ENCODE assay signal across 8 cellular contexts in genomic region chr10:114043532-114044250, GRCh38. TPM values are rescaled to one million over a fixed set of nuclear protein-coding genes. Genes with fewer than 3 reads are reported as not detected.
DNase-seq lines count a peak whose midpoint lies in the region; ATAC-seq, FAIRE-seq and TF ChIP-seq lines count a peak whose summit lies in the region.

TSS of gene ADRB1 (plus strand) at chr10:114043866. CDS start at chr10:114044133, 267 bp downstream.

- DNase-seq in NCI-H1930 (lab: John Stamatoyannopoulos, UW) (peak; percentile 45 to 46), mucosa of descending colon (peak; percentile 81 to 83 (median 82))
- peak; percentile 51 for DNase-seq in activated CD8-positive, alpha-beta T cell treated with anti-CD3 and anti-CD28 coated beads for 36 hours

- H3K4me3 Mint-ChIP-seq in activated CD8-positive, alpha-beta T cell treated with anti-CD3 and anti-CD28 coated beads for 36 hours: peak within 1 kb of the TSS; percentile 69

- TF ChIP-seq CTCF in HEK293 (tag by site-specific recombination; IDR thresholded peaks at IDR 0.05) (0 out of 2 replicates have a peak, but pooled peaks have one; percentile 6), mucosa of descending colon (IDR thresholded peaks at IDR 0.05) (no peak)
- TF ChIP-seq CTCF in activated CD8-positive, alpha-beta T cell treated with anti-CD3 and anti-CD28 coated beads for 36 hours (IDR thresholded peaks at IDR 0.05): no peak

- 0 out of 2 replicates have a peak, but pooled peaks cover 2% of the 10 kb centered on the region for H3K4me1 ChIP-seq in HEK293 (ENCODE audit: control insufficient read depth, insufficient read depth, low read length)
- H3K4me1 ChIP-seq in esophagus (ENCODE audit: control insufficient read depth in 2 of 2, insufficient read depth in 2 of 2, low read length in 1 of 2): peaks cover 3 to 12% of the 10 kb centered on the region in 2 donors
- peaks cover 13% of the 10 kb centered on the region for H3K4me1 ChIP-seq in mucosa of descending colon (ENCODE audit: low read depth)
- peaks cover 14% of the 10 kb centered on the region for H3K4me1 ChIP-seq in thymus (ENCODE audit: control insufficient read depth, insufficient read depth, low read length)

- H3K9me3 ChIP-seq in HEK293 (ENCODE audit: control insufficient read depth, insufficient read depth, low read depth, low read length) (no peaks in the 10 kb centered on the region), esophagus (ENCODE audit: control insufficient read depth in 2 of 2, insufficient read depth in 1 of 2, low read depth in 1 of 2, low read length in 1 of 2) (no peaks in the 10 kb centered on the region), mucosa of descending colon (no peaks in the 10 kb centered on the region), thymus (ENCODE audit: control insufficient read depth) (no peaks in the 10 kb centered on the region)

- POLR2A ChIA-PET in HEK293 (lab: Yijun Ruan, JAX): interaction anchor here (0.6 to 1.0 kb wide), 3 partner anchors 20 to 130 kb away, joined by 4 to 5 read pairs (median 4); partner anchors contain the start of gene CCDC186
- POLR2A ChIA-PET in activated CD8-positive, alpha-beta T cell treated with anti-CD3 and anti-CD28 coated beads for 36 hours (lab: Charles Lee): no interaction called here

- no peaks in the 10 kb centered on the region for H3K9me3 Mint-ChIP-seq in activated CD8-positive, alpha-beta T cell treated with anti-CD3 and anti-CD28 coated beads for 36 hours

- H3K27me3 Mint-ChIP-seq in activated CD8-positive, alpha-beta T cell treated with anti-CD3 and anti-CD28 coated beads for 36 hours: peaks cover 59% of the 10 kb centered on the region

- H3K36me3 Mint-ChIP-seq in activated CD8-positive, alpha-beta T cell treated with anti-CD3 and anti-CD28 coated beads for 36 hours (ENCODE audit: low read depth): no peaks in the 10 kb centered on the region

- peak; percentile 3 for FAIRE-seq in G401.6 (lab: Jason Lieb, UNC)

- H3K27ac ChIP-seq in HEK293 (ENCODE audit: extremely low read depth, low read depth, low read length) (peak within 1 kb of the TSS; percentile 37; the same call in 1 of the 2 replicates), esophagus (ENCODE audit: low read depth in 2 of 2, low read length in 1 of 2) (peak within 1 kb of the TSS; percentile 76 to 83), thymus (ENCODE audit: low read depth) (no peak within 1 kb of the TSS)

- WGBS in esophagus, 2 donors: 1% methylated on average over 39 to 91 of the region's 91 CpGs
- WGBS in thymus: 1% methylated on average over 91 of the region's 91 CpGs

- H3K4me3 ChIP-seq in HEK293 (ENCODE audit: low read depth, low read length) (peak within 1 kb of the TSS; percentile 40), esophagus (ENCODE audit: low read depth in 1 of 2, low read length in 2 of 2) (peak within 1 kb of the TSS; percentile 37 to 46), mucosa of descending colon (no peak within 1 kb of the TSS), thymus (ENCODE audit: low read length) (peak within 1 kb of the TSS; percentile 60)

- H3K27me3 ChIP-seq in esophagus (ENCODE audit: control insufficient read depth in 1 of 2, insufficient read depth in 2 of 2, low read length in 2 of 2) (peaks cover 0 to 9% of the 10 kb centered on the region in 2 donors), thymus (ENCODE audit: control insufficient read depth, insufficient read depth) (peaks cover 46% of the 10 kb centered on the region)

- CTCF ChIA-PET in HEK293 (lab: Yijun Ruan, JAX): interaction anchor here (0.6 to 0.9 kb wide), 2 partner anchors 11 to 49 kb away, joined by 3 read pairs; no protein-coding TSS in a partner anchor
- CTCF ChIA-PET in activated CD8-positive, alpha-beta T cell treated with anti-CD3 and anti-CD28 coated beads for 36 hours (lab: Charles Lee): interaction anchor here (1.5 kb wide), 1 partner anchor 245 kb away, joined by 4 read pairs; no protein-coding TSS in a partner anchor

- ATAC-seq in activated CD8-positive, alpha-beta T cell treated with anti-CD3 and anti-CD28 coated beads for 36 hours: peak; percentile 62
- ATAC-seq in mucosa of descending colon (peak; percentile 85), HG03025 (IDR thresholded peaks at IDR 0.05; ENCODE audit: low FRiP score, unreplicated experiment) (no peak)

- H3K36me3 ChIP-seq in HEK293 (ENCODE audit: control insufficient read depth in 2 of 2, insufficient read depth in 1 of 2, low read length in 2 of 2) (no peaks in the 10 kb centered on the region), esophagus (ENCODE audit: control insufficient read depth in 2 of 2, insufficient read depth in 2 of 2, low read length in 1 of 2) (no peaks in the 10 kb centered on the region), mucosa of descending colon (ENCODE audit: low read depth) (no peaks in the 10 kb centered on the region), thymus (ENCODE audit: control insufficient read depth, insufficient read depth) (no peaks in the 10 kb centered on the region)

- intact Hi-C loops in activated CD8-positive, alpha-beta T cell treated with anti-CD3 and anti-CD28 coated beads for 36 hours (cut with micrococcal nuclease): loop anchor here (10.0 kb wide), 1 partner anchor 189 kb away; the partner anchor contains the start of genes DCLRE1A and NHLRC2
- intact Hi-C loops in mucosa of descending colon (cut with DNase I, micrococcal nuclease): no loop called here

- H3K27ac Mint-ChIP-seq in activated CD8-positive, alpha-beta T cell treated with anti-CD3 and anti-CD28 coated beads for 36 hours: no peak within 1 kb of the TSS

- H3K4me1 Mint-ChIP-seq in activated CD8-positive, alpha-beta T cell treated with anti-CD3 and anti-CD28 coated beads for 36 hours (ENCODE audit: low read depth): peaks cover 21% of the 10 kb centered on the region

TF ChIP-seq in HEK293, 187 proteins besides CTCF, POLR2A, EP300 and RAD21 (continues in another document):
- no peak for TF ChIP-seq ZNF335 (tag by site-specific recombination; conservative IDR thresholded peaks at IDR 0.05)
- TF ChIP-seq ZNF423 (tag by site-specific recombination; IDR thresholded peaks at IDR 0.05): peak; percentile 80
- peak; percentile 62 for TF ChIP-seq KLF9 (tag by site-specific recombination; IDR thresholded peaks at IDR 0.05; ENCODE audit: low read depth)
- no peak for TF ChIP-seq ZNF670 (tag by site-specific recombination; IDR thresholded peaks at IDR 0.05; ENCODE audit: low read depth)
- no peak for TF ChIP-seq ZNF830 (tag by site-specific recombination; IDR thresholded peaks at IDR 0.05; ENCODE audit: low read depth)
- TF ChIP-seq KLF8 (tag by site-specific recombination; IDR thresholded peaks at IDR 0.05): 0 out of 2 replicates have a peak, but pooled peaks have one; percentile 20
- TF ChIP-seq ZNF660 (tag by site-specific recombination; IDR thresholded peaks at IDR 0.05): 0 out of 2 replicates have a peak, but pooled peaks have one; percentile 16
- no peak for TF ChIP-seq ZSCAN23 (tag by site-specific recombination; IDR thresholded peaks at IDR 0.05)
- peak; percentile 73 for TF ChIP-seq ZNF341 (tag by site-specific recombination; IDR thresholded peaks at IDR 0.05; ENCODE audit: low read depth)
- TF ChIP-seq PATZ1 (tag by site-specific recombination; IDR thresholded peaks at IDR 0.05): peak; percentile 86
- TF ChIP-seq ZBTB26 (tag by site-specific recombination; optimal IDR thresholded peaks at IDR 0.05): peak; percentile 56
- TF ChIP-seq ZNF211 (tag by site-specific recombination; IDR thresholded peaks at IDR 0.05; ENCODE audit: low read depth): no peak

RNA-seq across cellular contexts. Expression of gene ADRB1, which starts in this region (rescaled TPM):
- total RNA-seq in activated CD8-positive, alpha-beta T cell treated with anti-CD3 and anti-CD28 coated beads for 36 hours: under 1 TPM; 0.27 to 0.40 TPM
- polyA plus RNA-seq in esophagus: under 1 TPM; 0.22 to 0.46 TPM
- total RNA-seq in mucosa of descending colon: 1 to 10 TPM; 1.5 to 2.8 (median 1.8) TPM
- polyA plus RNA-seq in thymus: 0.62 TPM

Comparison
In these comparisons a context has a peak if more than half of its experiments do, and no peak if none do; other contexts are left out.
1. Peak in DNase-seq and ATAC-seq in activated CD8-positive, alpha-beta T cell treated with anti-CD3 and anti-CD28 coated beads for 36 hours; RNA of the gene not detected or under 1 TPM.